ENCODE assay signal across 19 cellular contexts in the genomic region with DNA sequence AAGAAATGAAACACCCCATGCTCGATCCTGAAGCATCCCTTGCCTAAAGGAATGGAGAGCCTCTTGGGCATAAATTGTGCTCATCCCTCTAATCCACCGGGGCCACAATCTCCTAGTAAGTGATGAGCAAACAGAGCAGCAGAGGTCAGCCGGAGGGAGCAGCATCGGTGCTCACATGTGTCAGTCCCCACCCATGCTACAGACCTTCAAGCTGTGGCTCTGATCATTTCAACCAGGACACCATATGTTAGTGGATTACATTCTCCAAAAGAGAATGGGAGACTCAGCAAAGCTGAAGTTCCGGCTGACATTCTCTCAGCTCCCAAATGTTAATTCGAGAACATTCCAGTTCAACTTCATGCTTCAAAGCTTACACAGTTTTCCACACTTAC.
DNase-seq lines count a peak whose midpoint lies in the region; ATAC-seq and TF ChIP-seq lines count a peak whose summit lies in the region.
"Had no signal": no experiment of that assay in that cellular context is flagged by ENCODE, and none has a peak within 500 bp of the region (broad histone marks: within the 10 kb centered on the region; RNA-seq: fewer than 3 reads in every experiment).

No MANE protein-coding gene starts in this region.

- no peak overlapping the region for H3K4me3 ChIP-seq in CD8-positive, alpha-beta memory T cell (ENCODE audit: low read length)
- H3K4me3 ChIP-seq: SJCRH30, stomach had no signal

- intact Hi-C loops in activated CD4-positive, alpha-beta T cell treated with anti-CD3 and anti-CD28 coated beads, Interleukin-2, amount 10 ng/mL, durations not matched to agents 24 days and 14 days (cut with micrococcal nuclease): loop anchor here (5.0 kb wide), 2 partner anchors 34 to 59 kb away; no protein-coding TSS in a partner anchor

- peaks cover 11% of the 10 kb centered on the region for H3K36me3 Mint-ChIP-seq in activated CD4-positive, alpha-beta T cell treated with anti-CD3 and anti-CD28 coated beads, Interleukin-2, amount 10 ng/mL, durations not matched to agents 24 days and 14 days (ENCODE audit: low read depth)
- H3K36me3 Mint-ChIP-seq in CD8-positive, alpha-beta memory T cell: peaks cover 0 to 15% (median 2%) of the 10 kb centered on the region in 3 donors
- H3K36me3 Mint-ChIP-seq in activated T-helper 17 cell treated with anti-CD3 and anti-CD28 coated beads, Interleukin-2, amount 50 U/mL, for 72 hours (ENCODE audit: low read depth): peaks cover 8% of the 10 kb centered on the region
- H3K36me3 Mint-ChIP-seq: memory B cell had no signal

- no peaks in the 10 kb centered on the region for H3K9me3 ChIP-seq in CD8-positive, alpha-beta memory T cell (ENCODE audit: low read length)
- H3K9me3 ChIP-seq: SJCRH30, stomach had no signal

- ATAC-seq in activated T-helper 17 cell treated with anti-CD3 and anti-CD28 coated beads, Interleukin-2, amount 50 U/mL, for 72 hours (replicated peaks): no peak

- H3K36me3 ChIP-seq in CD8-positive, alpha-beta memory T cell (ENCODE audit: insufficient read depth, low read length): peaks cover 4% of the 10 kb centered on the region
- H3K36me3 ChIP-seq: SJCRH30, stomach had no signal

- no peaks in the 10 kb centered on the region for H3K27me3 Mint-ChIP-seq in activated CD4-positive, alpha-beta T cell treated with anti-CD3 and anti-CD28 coated beads, Interleukin-2, amount 10 ng/mL, durations not matched to agents 24 days and 14 days
- H3K27me3 Mint-ChIP-seq in CD8-positive, alpha-beta memory T cell: no peaks in the 10 kb centered on the region
- no peaks in the 10 kb centered on the region for H3K27me3 Mint-ChIP-seq in activated T-helper 17 cell treated with anti-CD3 and anti-CD28 coated beads, Interleukin-2, amount 50 U/mL, for 72 hours

- H3K27ac ChIP-seq in CD8-positive, alpha-beta memory T cell (ENCODE audit: low read depth, low read length): no peak overlapping the region
- H3K27ac ChIP-seq: KMS-11, SJCRH30 had no signal

- POLR2A ChIA-PET in CD8-positive, alpha-beta memory T cell (lab: Charles Lee): no interaction called here

- H3K27me3 ChIP-seq in CD8-positive, alpha-beta memory T cell (ENCODE audit: insufficient read depth, low read length, poor library complexity, severe bottlenecking): no peaks in the 10 kb centered on the region
- H3K27me3 ChIP-seq: SJCRH30, stomach had no signal

- no peak for TF ChIP-seq CTCF in GM20000 (IDR thresholded peaks at IDR 0.05; ENCODE audit: extremely low read depth, missing control alignments)

- no peak overlapping the region for H3K4me3 Mint-ChIP-seq in activated CD4-positive, alpha-beta T cell treated with anti-CD3 and anti-CD28 coated beads, Interleukin-2, amount 10 ng/mL, durations not matched to agents 24 days and 14 days
- peak overlapping the region in 4 of 7 donors; percentile 1 to 23 (median 15) for H3K4me3 Mint-ChIP-seq in CD8-positive, alpha-beta memory T cell
- H3K4me3 Mint-ChIP-seq in activated T-helper 17 cell treated with anti-CD3 and anti-CD28 coated beads, Interleukin-2, amount 50 U/mL, for 72 hours: no peak overlapping the region
- H3K4me3 Mint-ChIP-seq: CD14-positive monocyte, memory B cell had no signal

- peak overlapping the region; percentile 7 for H3K27ac Mint-ChIP-seq in activated CD4-positive, alpha-beta T cell treated with anti-CD3 and anti-CD28 coated beads, Interleukin-2, amount 10 ng/mL, durations not matched to agents 24 days and 14 days
- peak overlapping the region in 6 of 8 donors; percentile 39 to 95 (median 68) for H3K27ac Mint-ChIP-seq in CD8-positive, alpha-beta memory T cell
- peak overlapping the region; percentile 18 for H3K27ac Mint-ChIP-seq in activated T-helper 17 cell treated with anti-CD3 and anti-CD28 coated beads, Interleukin-2, amount 50 U/mL, for 72 hours
- H3K27ac Mint-ChIP-seq: memory B cell had no signal

- DNase-seq in activated CD4-positive, alpha-beta T cell treated with anti-CD3 and anti-CD28 coated beads, Interleukin-2, amount 10 ng/mL, durations not matched to agents 24 days and 14 days: no peak
- DNase-seq in activated CD4-positive, alpha-beta T cell treated with anti-CD3 and anti-CD28 coated beads for 4 hours: no peak
- no peak for DNase-seq in CD8-positive, alpha-beta memory T cell
- DNase-seq in myocyte (ENCODE audit: low read depth): peak; percentile 14
- DNase-seq in T-helper 1 cell: no peak
- DNase-seq in GM20000 (ENCODE audit: low spot score): no peak
- DNase-seq in NCI-H2081 (lab: John Stamatoyannopoulos, UW): no peak
- DNase-seq: effector CD4-positive, alpha-beta T cell; NCI-H1092; NCI-H2081 treated with DMSO at 0.1 percent for 48 hours; NCI-H510A; retina; SJCRH30; stomach; T1000 had no signal

- CTCF ChIA-PET in CD8-positive, alpha-beta memory T cell (lab: Charles Lee): interaction anchor here (0.9 to 1.5 kb wide), 3 partner anchors 26 to 147 kb away, joined by 3 read pairs; no protein-coding TSS in a partner anchor

- peaks cover 82% of the 10 kb centered on the region for H3K4me1 ChIP-seq in CD8-positive, alpha-beta memory T cell (ENCODE audit: insufficient read depth, low read length)

- H3K4me1 Mint-ChIP-seq in activated CD4-positive, alpha-beta T cell treated with anti-CD3 and anti-CD28 coated beads, Interleukin-2, amount 10 ng/mL, durations not matched to agents 24 days and 14 days: peaks cover 60% of the 10 kb centered on the region
- peaks cover 89 to 95% (median 94%) of the 10 kb centered on the region in 3 donors for H3K4me1 Mint-ChIP-seq in CD8-positive, alpha-beta memory T cell
- peaks cover 70% of the 10 kb centered on the region for H3K4me1 Mint-ChIP-seq in activated T-helper 17 cell treated with anti-CD3 and anti-CD28 coated beads, Interleukin-2, amount 50 U/mL, for 72 hours

- no peaks in the 10 kb centered on the region for H3K9me3 Mint-ChIP-seq in activated CD4-positive, alpha-beta T cell treated with anti-CD3 and anti-CD28 coated beads, Interleukin-2, amount 10 ng/mL, durations not matched to agents 24 days and 14 days
- no peaks in the 10 kb centered on the region for H3K9me3 Mint-ChIP-seq in CD8-positive, alpha-beta memory T cell
- no peaks in the 10 kb centered on the region for H3K9me3 Mint-ChIP-seq in activated T-helper 17 cell treated with anti-CD3 and anti-CD28 coated beads, Interleukin-2, amount 50 U/mL, for 72 hours
- H3K9me3 Mint-ChIP-seq: CD14-positive monocyte, memory B cell had no signal

Comparison
In these comparisons a context has a peak if more than half of its experiments do, and no peak if none do; other contexts are left out.
1. H3K27ac Mint-ChIP-seq: peak in every context shown above with its lines; median percentile 68 in CD8-positive, alpha-beta memory T cell; 18 in activated T-helper 17 cell treated with anti-CD3 and anti-CD28 coated beads, Interleukin-2, amount 50 U/mL, for 72 hours; 7 in activated CD4-positive, alpha-beta T cell treated with anti-CD3 and anti-CD28 coated beads, Interleukin-2, amount 10 ng/mL, durations not matched to agents 24 days and 14 days.
2. H3K4me3 Mint-ChIP-seq: peak in CD8-positive, alpha-beta memory T cell (4 of 7); none in activated CD4-positive, alpha-beta T cell treated with anti-CD3 and anti-CD28 coated beads, Interleukin-2, amount 10 ng/mL, durations not matched to agents 24 days and 14 days (single experiment) and activated T-helper 17 cell treated with anti-CD3 and anti-CD28 coated beads, Interleukin-2, amount 50 U/mL, for 72 hours (single experiment).